ENCODE assay signal across 22 cellular contexts in genomic region chr18:11972371-11973174, GRCh38. TPM values are rescaled to one million over a fixed set of nuclear protein-coding genes. Genes with fewer than 3 reads are reported as not detected.
DNase-seq lines count a peak whose midpoint lies in the region; ATAC-seq, FAIRE-seq and TF ChIP-seq lines count a peak whose summit lies in the region.
"Had no signal": no experiment of that assay in that cellular context is flagged by ENCODE, and none has a peak within 500 bp of the region (broad histone marks: within the 10 kb centered on the region; RNA-seq: fewer than 3 reads in every experiment).

No MANE protein-coding gene starts in this region.

- H3K4me1 ChIP-seq in GM23338 (ENCODE audit: insufficient read depth) (no peaks in the 10 kb centered on the region), kidney (ENCODE audit: control insufficient read depth in 1 of 2, insufficient read depth in 1 of 2, low read depth in 1 of 2, low read length in 2 of 2) (no peaks in the 10 kb centered on the region), sigmoid colon (no peaks in the 10 kb centered on the region), Karpas-422 (ENCODE audit: low read length) (no peaks in the 10 kb centered on the region)

- H3K4me1 Mint-ChIP-seq in GM23338, result peaks cover 3% of the 10 kb centered on the region; the same call in 1 of the 3 replicates
- H3K4me1 Mint-ChIP-seq: T-cell had no signal

- peaks cover 3% of the 10 kb centered on the region for H3K27me3 Mint-ChIP-seq in GM23338 (ENCODE audit: insufficient read depth, low read depth, poor library complexity)
- H3K27me3 Mint-ChIP-seq: T-cell had no signal

- TF ChIP-seq CTCF in GM23338 (conservative IDR thresholded peaks at IDR 0.05; ENCODE audit: low read depth in 2 of 2) (no peak), kidney (IDR thresholded peaks at IDR 0.05; ENCODE audit: borderline replicate concordance, extremely low read depth, insufficient read depth) (no peak), sigmoid colon (IDR thresholded peaks at IDR 0.05) (no peak)

- no peak overlapping the region for H3K27ac ChIP-seq in GM23338 (ENCODE audit: low read depth)
- no peak overlapping the region for H3K27ac ChIP-seq in kidney (ENCODE audit: low read depth in 2 of 2, low read length in 2 of 2)
- no peak overlapping the region for H3K27ac ChIP-seq in sigmoid colon
- H3K27ac ChIP-seq in Karpas-422 (ENCODE audit: low read length), result no peak overlapping the region
- H3K27ac ChIP-seq: GM23248, SK-N-MC had no signal

- H3K36me3 ChIP-seq in GM23338 (ENCODE audit: insufficient read depth) (no peaks in the 10 kb centered on the region), kidney (ENCODE audit: control insufficient read depth in 1 of 2, insufficient read depth in 2 of 2, low read length in 2 of 2) (no peaks in the 10 kb centered on the region), sigmoid colon (no peaks in the 10 kb centered on the region), Karpas-422 (ENCODE audit: insufficient read depth, low read length) (no peaks in the 10 kb centered on the region)

- no peak overlapping the region for H3K4me2 ChIP-seq in GM23338
- no peak overlapping the region for H3K4me2 ChIP-seq in Karpas-422 (ENCODE audit: low read depth, low read length, poor library complexity, severe bottlenecking)

- peak; percentile 44 for DNase-seq in GM23338 (ENCODE audit: low spot score)
- peak; percentile 29 for DNase-seq in NCI-H146 treated with DMSO at 0.1 percent for 48 hours (lab: John Stamatoyannopoulos, UW; ENCODE audit: unreplicated experiment)
- peak; percentile 64 for DNase-seq in kidney
- peak; percentile 56 for DNase-seq in sigmoid colon
- DNase-seq in activated CD4-positive, alpha-beta T cell treated with anti-CD3 and anti-CD28 coated beads, Interleukin-2, amount 50 U/mL, for 48 hours, result no peak
- DNase-seq in AG08396 (ENCODE audit: low spot score), result no peak
- DNase-seq in Karpas-422, result no peak
- DNase-seq: ACHN; DND-41; GM23248; NCI-H1105 treated with DMSO at 0.1 percent for 48 hours; NCI-H187; NCI-H2107; NCI-H510A; NCI-H748 treated with DMSO at 0.1 percent for 48 hours; NK-92 treated with Interleukin-12 subunit alpha and Interleukin-12 subunit beta, amount 100 ng/mL, for 24 hours; SHP77; T-cell had no signal

- no peaks in the 10 kb centered on the region for H3F3A ChIP-seq in GM23338 (replicated peaks; ENCODE audit: low read depth)

- H3K4me3 Mint-ChIP-seq in GM23338, result no peak overlapping the region
- H3K4me3 Mint-ChIP-seq: T-cell had no signal

- H3K27ac Mint-ChIP-seq in GM23338, result no peak overlapping the region
- H3K27ac Mint-ChIP-seq: T-cell had no signal

- H3K9me2 ChIP-seq in GM23338 (ENCODE audit: insufficient read depth) (no peaks in the 10 kb centered on the region), Karpas-422 (replicated peaks; ENCODE audit: insufficient read depth, low read length) (no peaks in the 10 kb centered on the region)

- no peaks in the 10 kb centered on the region for H4K20me1 ChIP-seq in GM23338 (replicated peaks; ENCODE audit: insufficient read depth)
- no peaks in the 10 kb centered on the region for H4K20me1 ChIP-seq in Karpas-422 (ENCODE audit: insufficient read depth, low read depth, low read length)

- no peaks in the 10 kb centered on the region for H3K27me3 ChIP-seq in GM23338 (ENCODE audit: insufficient read depth)
- H3K27me3 ChIP-seq in sigmoid colon, result no peaks in the 10 kb centered on the region
- H3K27me3 ChIP-seq in Karpas-422 (ENCODE audit: low read length), result no peaks in the 10 kb centered on the region

- no peak for TF ChIP-seq POLR2A in sigmoid colon (IDR thresholded peaks at IDR 0.05)

- H3K79me2 ChIP-seq in GM23338 (replicated peaks; ENCODE audit: insufficient read depth) (no peaks in the 10 kb centered on the region), Karpas-422 (ENCODE audit: low read length) (no peaks in the 10 kb centered on the region)

- no peaks in the 10 kb centered on the region for H3K36me3 Mint-ChIP-seq in GM23338 (ENCODE audit: low read depth)
- H3K36me3 Mint-ChIP-seq: T-cell had no signal

- no peaks in the 10 kb centered on the region for H3K9me3 ChIP-seq in kidney (ENCODE audit: control insufficient read depth in 1 of 2, low read length in 2 of 2)
- H3K9me3 ChIP-seq in sigmoid colon, result no peaks in the 10 kb centered on the region
- no peaks in the 10 kb centered on the region for H3K9me3 ChIP-seq in Karpas-422 (ENCODE audit: low read length)

- H2AFZ ChIP-seq in GM23338 (peak overlapping the region; percentile 93), Karpas-422 (ENCODE audit: low read length) (no peak overlapping the region)
- H2AFZ ChIP-seq: GM23248 had no signal

- no peak overlapping the region for H3K9ac ChIP-seq in kidney (ENCODE audit: low read length in 2 of 2)
- no peak overlapping the region for H3K9ac ChIP-seq in Karpas-422 (ENCODE audit: low read length)
- H3K9ac ChIP-seq: GM23248 had no signal

- WGBS in sigmoid colon, 2 donors, result 69 to 88% methylated on average over 35 of the region's 35 CpGs

- ATAC-seq in GM23338, result peak; percentile 54
- ATAC-seq in GM18520 (IDR thresholded peaks at IDR 0.05; ENCODE audit: unreplicated experiment), result no peak
- ATAC-seq: T-cell had no signal

- H3K4me3 ChIP-seq in GM23338 (no peak overlapping the region), kidney (ENCODE audit: low read length in 2 of 2) (no peak overlapping the region), sigmoid colon (no peak overlapping the region), Karpas-422 (ENCODE audit: low read length) (no peak overlapping the region)
- H3K4me3 ChIP-seq: GM23248, SK-N-MC had no signal

- TF ChIP-seq EP300 in sigmoid colon (IDR thresholded peaks at IDR 0.05), result no peak

- H3K9me3 Mint-ChIP-seq in GM23338, result no peaks in the 10 kb centered on the region
- H3K9me3 Mint-ChIP-seq: T-cell had no signal

- intact Hi-C loops in kidney (cut with DNase I) (no loop called here), sigmoid colon (cut with DNase I) (no loop called here)

- no peak for FAIRE-seq in kidney (lab: Jason Lieb, UNC)
- FAIRE-seq: GM19239, HTR-8/SVneo had no signal

TF ChIP-seq in GM23338, 12 proteins besides CTCF, POLR2A, EP300 and RAD21 (continues in another document):
- no peak for TF ChIP-seq ZNF114 (CRISPR knock-in tag; IDR thresholded peaks at IDR 0.05)
- TF ChIP-seq CREB1 (CRISPR knock-in tag; IDR thresholded peaks at IDR 0.05; ENCODE audit: low read depth), result no peak
- TF ChIP-seq, protein P1, sequence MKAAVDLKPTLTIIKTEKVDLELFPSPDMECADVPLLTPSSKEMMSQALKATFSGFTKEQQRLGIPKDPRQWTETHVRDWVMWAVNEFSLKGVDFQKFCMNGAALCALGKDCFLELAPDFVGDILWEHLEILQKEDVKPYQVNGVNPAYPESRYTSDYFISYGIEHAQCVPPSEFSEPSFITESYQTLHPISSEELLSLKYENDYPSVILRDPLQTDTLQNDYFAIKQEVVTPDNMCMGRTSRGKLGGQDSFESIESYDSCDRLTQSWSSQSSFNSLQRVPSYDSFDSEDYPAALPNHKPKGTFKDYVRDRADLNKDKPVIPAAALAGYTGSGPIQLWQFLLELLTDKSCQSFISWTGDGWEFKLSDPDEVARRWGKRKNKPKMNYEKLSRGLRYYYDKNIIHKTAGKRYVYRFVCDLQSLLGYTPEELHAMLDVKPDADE (IDR thresholded peaks at IDR 0.05), result no peak
- no peak for TF ChIP-seq REST (IDR thresholded peaks at IDR 0.05; ENCODE audit: unreplicated experiment)
- TF ChIP-seq POLR2AphosphoS5 (IDR thresholded peaks at IDR 0.05; ENCODE audit: low read depth), result no peak
- no peak for TF ChIP-seq JUNB (IDR thresholded peaks at IDR 0.05; ENCODE audit: unreplicated experiment)
- no peak for TF ChIP-seq EZH2 (IDR thresholded peaks at IDR 0.05; ENCODE audit: low read depth, unreplicated experiment)
- TF ChIP-seq ZNF331 (CRISPR knock-in tag; IDR thresholded peaks at IDR 0.05; ENCODE audit: low read depth), result no peak
- no peak for TF ChIP-seq NANOG (IDR thresholded peaks at IDR 0.05; ENCODE audit: borderline replicate concordance)
- no peak for TF ChIP-seq EZH2phosphoT487 (IDR thresholded peaks at IDR 0.05; ENCODE audit: unreplicated experiment)

RNA-seq across cellular contexts. Expression of gene IMPA2, which starts 8.7 kb away (rescaled TPM):
- 91.8 and 122 TPM in 2 replicates for total RNA-seq in GM23338 (2014; rRNA removed; shearing (Covaris generic))
- polyA plus RNA-seq in GM23338 (2016; fragmentation: Nextera tagmentation; extraction: Ambion mirVana) (45.0 and 50.4 TPM in 2 replicates), kidney (ENCODE audit: insufficient read depth, low read depth, low replicate concordance) (348 TPM), sigmoid colon (100 to 1,000 TPM in 1 of 3 donors, 10 to 100 TPM in 2; 88.1 to 138 (median 99.6) TPM)
- total RNA-seq in kidney (157 TPM), sigmoid colon (10 to 100 TPM; 21.3 to 66.5 (median 29.1) TPM)
- total RNA-seq in Karpas-422 (2014; rRNA removed; shearing (Covaris generic); ENCODE audit: low replicate concordance), result 0.89 and 2.1 TPM in 2 replicates

Comparison
In these comparisons a context has a peak if more than half of its experiments do, and no peak if none do; other contexts are left out.
1. DNase-seq: peak in GM23338 (single experiment), NCI-H146 treated with DMSO at 0.1 percent for 48 hours (single experiment), kidney (single experiment) and sigmoid colon (single experiment); none in activated CD4-positive, alpha-beta T cell treated with anti-CD3 and anti-CD28 coated beads, Interleukin-2, amount 50 U/mL, for 48 hours (0 of 2), AG08396 (single experiment) and Karpas-422 (single experiment).